ENCODE assay signal across 8 cellular contexts in genomic region chr15:41660235-41661077, GRCh38. TPM values are rescaled to one million over a fixed set of nuclear protein-coding genes. Genes with fewer than 3 reads are reported as not detected.
DNase-seq lines count a peak whose midpoint lies in the region; ATAC-seq lines count a peak whose summit lies in the region.

MGA (plus strand) TSS chr15:41660405.

- ATAC-seq in GM21825 (IDR thresholded peaks at IDR 0.05; ENCODE audit: unreplicated experiment): peak; percentile 69

- H3K79me2 ChIP-seq in Karpas-422 (ENCODE audit: low read length): peaks cover 49% of the 10 kb centered on the region

- H3K9me2 ChIP-seq in Karpas-422 (replicated peaks; ENCODE audit: insufficient read depth, low read length): no peaks in the 10 kb centered on the region

- peak within 1 kb of the TSS; percentile 86 for H3K4me2 ChIP-seq in Karpas-422 (ENCODE audit: low read depth, low read length, poor library complexity, severe bottlenecking)

- H3K36me3 ChIP-seq in Karpas-422 (ENCODE audit: insufficient read depth, low read length): no peaks in the 10 kb centered on the region

- no peaks in the 10 kb centered on the region for H3K9me3 ChIP-seq in Karpas-422 (ENCODE audit: low read length)

- H3K27me3 ChIP-seq in Karpas-422 (ENCODE audit: low read length): no peaks in the 10 kb centered on the region

- peak within 1 kb of the TSS; percentile 84 for H3K9ac ChIP-seq in Karpas-422 (ENCODE audit: low read length)

- H4K20me1 ChIP-seq in Karpas-422 (ENCODE audit: insufficient read depth, low read depth, low read length): no peaks in the 10 kb centered on the region; the same call in 1 of the 2 replicates

- peaks cover 51% of the 10 kb centered on the region for H3K4me1 ChIP-seq in Karpas-422 (ENCODE audit: low read length)

- peak within 1 kb of the TSS; percentile 82 for H2AFZ ChIP-seq in Karpas-422 (ENCODE audit: low read length)

- peak within 1 kb of the TSS; percentile 83 for H3K27ac ChIP-seq in Karpas-422 (ENCODE audit: low read length)

- DNase-seq in ELF-1 (ENCODE audit: low read depth, low spot score) (peak; percentile 98), Karpas-422 (peak; percentile 99), SHP77 (lab: John Stamatoyannopoulos, UW) (peak; percentile 87 to 93), germinal center (ENCODE audit: low spot score) (peak; percentile 94), nucleus accumbens (lab: John Stamatoyannopoulos, UW) (peak in 55 of 56 donors; percentile 25 to 93 (median 77)), superior temporal gyrus (ENCODE audit: extremely low spot score) (peak; percentile 88)
- DNase-seq in activated naive CD4-positive, alpha-beta T cell treated with Interleukin-2 at 50 U/mL for 16 hours: peak; percentile 89

- peak within 1 kb of the TSS; percentile 77 for H3K4me3 ChIP-seq in Karpas-422 (ENCODE audit: low read length)

RNA-seq across cellular contexts. Expression of gene MGA, which starts in this region (rescaled TPM):
- 40.0 and 68.1 TPM in 2 replicates for total RNA-seq in Karpas-422 (2014; rRNA removed; shearing (Covaris generic); ENCODE audit: low replicate concordance)

Comparison
In these comparisons a context has a peak if more than half of its experiments do, and no peak if none do; other contexts are left out.
1. Peak in every context shown above with its lines: DNase-seq, ATAC-seq, H3K4me3 ChIP-seq and H3K27ac ChIP-seq.